Comparison of ENCODE assay signal across 8 cellular contexts in genomic region chr1:52365091-52365745, GRCh38. TPM values are rescaled to one million over a fixed set of nuclear protein-coding genes. Genes with fewer than 3 reads are reported as not detected.
DNase-seq lines count a peak whose midpoint lies in the region; ATAC-seq, FAIRE-seq and TF ChIP-seq lines count a peak whose summit lies in the region.

No MANE protein-coding gene starts in this region.

- peak overlapping the region; percentile 10 to 94 (median 83); a peak in 4 of 7 replicates for H3K27ac Mint-ChIP-seq in H9
- peak overlapping the region; percentile 99 for H3K27ac Mint-ChIP-seq in dendritic cell treated with granulocyte-macrophage colony-stimulating factor and Interleukin-4, amounts not matched to agents 40 ng/mL and 50 ng/mL, for 4 days
- H3K27ac Mint-ChIP-seq in stimulated activated naive CD8-positive, alpha-beta T cell treated with anti-CD3 and anti-CD28 coated beads, Interleukin-15, Interleukin-2, amounts not matched to agents 100 ng/mL and 50 ng/mL, for 24 hours: peak overlapping the region; percentile 91

- no peaks in the 10 kb centered on the region for H3K79me1 ChIP-seq in H9 (ENCODE audit: insufficient read depth, low read depth, low read length, poor library complexity, severe bottlenecking)

- H3K27me3 ChIP-seq in H9 (ENCODE audit: insufficient read depth, low read length) (no peaks in the 10 kb centered on the region), HepG2 (ENCODE audit: control insufficient read depth in 1 of 2, insufficient read depth in 2 of 2, low read length in 2 of 2) (no peaks in the 10 kb centered on the region; a peak in 1 of 5 replicates)

- H2BK20ac ChIP-seq in H9 (ENCODE audit: low read depth, low read length, poor library complexity, severe bottlenecking): no peak overlapping the region

- H3K4me1 ChIP-seq in H9 (ENCODE audit: insufficient read depth, low read length): no peaks in the 10 kb centered on the region
- H3K4me1 ChIP-seq in HepG2 (ENCODE audit: insufficient read depth, low read length): peaks cover 45% of the 10 kb centered on the region

- POLR2A ChIA-PET in HepG2 (lab: Yijun Ruan, JAX): interaction anchor here (1.0 to 3.0 kb wide), 5 partner anchors 13 to 285 kb away, joined by 3 to 22 read pairs (median 3); partner anchors contain the start of genes ORC1 and PRPF38A

- H2BK15ac ChIP-seq in H9 (ENCODE audit: low read depth, low read length): no peak overlapping the region

- in situ Hi-C loops in HepG2 (cut with HindIII; ENCODE audit: extremely low pct_ligation_motif_present, low pct_unique_long_range_greater_than_20kb): no loop called here

- ATAC-seq in HepG2 (peak; percentile 1; the same call in 1 of the 3 replicates), HG03196 (IDR thresholded peaks at IDR 0.05; ENCODE audit: unreplicated experiment) (no peak)

- no peak overlapping the region for H3K18ac ChIP-seq in H9 (ENCODE audit: insufficient read length, low read depth, low read length)

- H2BK12ac ChIP-seq in H9 (ENCODE audit: insufficient read length, low read depth, low read length): no peak overlapping the region

- no peak overlapping the region for H3K56ac ChIP-seq in H9 (ENCODE audit: insufficient read length, low read depth, low read length)

- H2AK5ac ChIP-seq in H9 (ENCODE audit: insufficient read length, low read length): no peak overlapping the region

- H3K9ac ChIP-seq in H9 (ENCODE audit: extremely low read depth, insufficient read length, low read length): peak overlapping the region; percentile 58
- H3K9ac ChIP-seq in HepG2 (ENCODE audit: insufficient read depth, low read depth, low read length): peak overlapping the region; percentile 99

- CTCF ChIA-PET in HepG2 (lab: Yijun Ruan, JAX; ENCODE audit: low intra/inter-chr PET ratio, low total read pairs): no interaction called here

- no peak overlapping the region for H3K4ac ChIP-seq in H9 (ENCODE audit: low read depth, low read length)

- DNase-seq in COLO668 (lab: John Stamatoyannopoulos, UW; ENCODE audit: unreplicated experiment) (peak; percentile 54), H9 (peak; percentile 51), SK-N-DZ (ENCODE audit: low spot score) (peak; percentile 17), HepG2 (ENCODE audit: low spot score) (no peak), GM20000 (ENCODE audit: low spot score) (no peak)

- H3K4me3 ChIP-seq in HepG2 (replicated peaks in 1 of 3; ENCODE audit: insufficient read depth in 1 of 3, low read depth in 2 of 3, low read length in 3 of 3): peak overlapping the region; percentile 98 to 100 (median 99)

- TF ChIP-seq RAD21 in HepG2 (CRISPR knock-in tag; IDR thresholded peaks at IDR 0.05): no peak; the same call in 1 of the 2 replicates

- H2BK5ac ChIP-seq in H9 (ENCODE audit: insufficient read length, low read length): no peak overlapping the region

- TF ChIP-seq CTCF in H9 (conservative IDR thresholded peaks at IDR 0.05): no peak
- no peak for TF ChIP-seq CTCF in HepG2 (CRISPR knock-in tag; IDR thresholded peaks at IDR 0.05)
- TF ChIP-seq CTCF in GM20000 (IDR thresholded peaks at IDR 0.05; ENCODE audit: extremely low read depth, missing control alignments): no peak

- TF ChIP-seq EP300 in HepG2 (IDR thresholded peaks at IDR 0.05; ENCODE audit: low read depth in 2 of 2, low read length in 2 of 2) (no peak), HepG2 (CRISPR knock-in tag; IDR thresholded peaks at IDR 0.05; ENCODE audit: borderline replicate concordance) (no peak)

- WGBS in H9 (ENCODE audit: extremely low coverage, insufficient read length, low lambda C conversion rate): no CpG with 5 or more reads among the region's 22 CpGs
- WGBS in HepG2 (ENCODE audit: low lambda C conversion rate): 6% methylated on average over 19 of the region's 22 CpGs

- peak overlapping the region; percentile 60 for H3K14ac ChIP-seq in H9 (ENCODE audit: insufficient read depth, low read length)

- H3K23ac ChIP-seq in H9 (ENCODE audit: insufficient read length, low read depth, low read length): no peak overlapping the region

- peaks cover 16 to 28% of the 10 kb centered on the region in 2 experiments; a peak in 4 of 5 replicates for H3K36me3 ChIP-seq in HepG2 (replicated peaks in 1 of 2; ENCODE audit: control insufficient read depth in 1 of 2, insufficient read depth in 2 of 2, low read length in 2 of 2)

- BruUV-seq in HepG2 (replicated peaks; lab: Mats Ljungman, UMichigan): TSS peak; percentile 61

- H3K36me3 Mint-ChIP-seq in H9 (ENCODE audit: insufficient read depth in 1 of 3, low read depth in 3 of 3): peaks cover 8 to 38% (median 30%) of the 10 kb centered on the region in 3 experiments
- H3K36me3 Mint-ChIP-seq in dendritic cell treated with granulocyte-macrophage colony-stimulating factor and Interleukin-4, amounts not matched to agents 40 ng/mL and 50 ng/mL, for 4 days (ENCODE audit: low read depth): peaks cover 56% of the 10 kb centered on the region
- peaks cover 19% of the 10 kb centered on the region for H3K36me3 Mint-ChIP-seq in stimulated activated naive CD8-positive, alpha-beta T cell treated with anti-CD3 and anti-CD28 coated beads, Interleukin-15, Interleukin-2, amounts not matched to agents 100 ng/mL and 50 ng/mL, for 24 hours (ENCODE audit: low read depth)

- no peak for FAIRE-seq in HepG2 (lab: Jason Lieb, UNC)

- H3K79me2 ChIP-seq in H9 (ENCODE audit: insufficient read depth, low read length) (no peaks in the 10 kb centered on the region), HepG2 (ENCODE audit: insufficient read depth, low read length) (peaks cover 14% of the 10 kb centered on the region)

- no peak overlapping the region for H4K5ac ChIP-seq in H9 (ENCODE audit: insufficient read length, low read depth, low read length)

- H3K27me3 Mint-ChIP-seq in H9 (ENCODE audit: low read depth): no peaks in the 10 kb centered on the region
- H3K27me3 Mint-ChIP-seq in dendritic cell treated with granulocyte-macrophage colony-stimulating factor and Interleukin-4, amounts not matched to agents 40 ng/mL and 50 ng/mL, for 4 days: peaks cover 19% of the 10 kb centered on the region
- H3K27me3 Mint-ChIP-seq in stimulated activated naive CD8-positive, alpha-beta T cell treated with anti-CD3 and anti-CD28 coated beads, Interleukin-15, Interleukin-2, amounts not matched to agents 100 ng/mL and 50 ng/mL, for 24 hours: no peaks in the 10 kb centered on the region

- peak overlapping the region; percentile 89 to 91 for H3K4me3 Mint-ChIP-seq in H9
- peak overlapping the region; percentile 96 for H3K4me3 Mint-ChIP-seq in dendritic cell treated with granulocyte-macrophage colony-stimulating factor and Interleukin-4, amounts not matched to agents 40 ng/mL and 50 ng/mL, for 4 days
- H3K4me3 Mint-ChIP-seq in stimulated activated naive CD8-positive, alpha-beta T cell treated with anti-CD3 and anti-CD28 coated beads, Interleukin-15, Interleukin-2, amounts not matched to agents 100 ng/mL and 50 ng/mL, for 24 hours: peak overlapping the region; percentile 92

- H3K4me2 ChIP-seq in H9 (ENCODE audit: insufficient read depth, insufficient read length, low read length): peak overlapping the region; percentile 86
- H3K4me2 ChIP-seq in HepG2 (ENCODE audit: low read depth, low read length): peak overlapping the region; percentile 99

- no peaks in the 10 kb centered on the region for H4K20me1 ChIP-seq in H9 (ENCODE audit: control insufficient read depth, insufficient read depth, insufficient read length)
- H4K20me1 ChIP-seq in HepG2 (ENCODE audit: insufficient read depth, low read length): no peaks in the 10 kb centered on the region

- H3K9me3 ChIP-seq in H9 (ENCODE audit: control insufficient read depth, low read depth, low read length): no peaks in the 10 kb centered on the region
- no peaks in the 10 kb centered on the region for H3K9me3 ChIP-seq in HepG2 (ENCODE audit: low read length)

- peaks cover 28 to 29% of the 10 kb centered on the region in 2 experiments for H3K4me1 Mint-ChIP-seq in H9
- peaks cover 31% of the 10 kb centered on the region for H3K4me1 Mint-ChIP-seq in dendritic cell treated with granulocyte-macrophage colony-stimulating factor and Interleukin-4, amounts not matched to agents 40 ng/mL and 50 ng/mL, for 4 days (ENCODE audit: low read depth)
- H3K4me1 Mint-ChIP-seq in stimulated activated naive CD8-positive, alpha-beta T cell treated with anti-CD3 and anti-CD28 coated beads, Interleukin-15, Interleukin-2, amounts not matched to agents 100 ng/mL and 50 ng/mL, for 24 hours (ENCODE audit: low read depth): peaks cover 45% of the 10 kb centered on the region

- H3K27ac ChIP-seq in H9 (ENCODE audit: insufficient read length, low read depth, low read length): no peak overlapping the region
- H3K27ac ChIP-seq in HepG2 (ENCODE audit: extremely low read length, insufficient read depth, low read length): peak overlapping the region; percentile 83

- no peak for TF ChIP-seq POLR2A in HepG2 (IDR thresholded peaks at IDR 0.05; ENCODE audit: insufficient read depth in 1 of 2, low read depth in 2 of 2, low read length in 2 of 2)

- peaks cover 5% of the 10 kb centered on the region for H3K23me2 ChIP-seq in H9 (ENCODE audit: insufficient read length, low read depth, low read length, poor library complexity, severe bottlenecking)

- no peak overlapping the region for H4K91ac ChIP-seq in H9 (ENCODE audit: insufficient read length, low read depth, low read length)

- H4K8ac ChIP-seq in H9 (replicated peaks; ENCODE audit: insufficient read length, low read depth, low read length): no peak overlapping the region

- no peak overlapping the region for H3T11ph ChIP-seq in H9 (ENCODE audit: low read length)

- H2AFZ ChIP-seq in H9 (ENCODE audit: low read length): no peak overlapping the region
- peak overlapping the region; percentile 69 for H2AFZ ChIP-seq in HepG2 (ENCODE audit: low read length)

- no peak overlapping the region for H2BK120ac ChIP-seq in H9 (ENCODE audit: low read depth, low read length, poor library complexity, severe bottlenecking)

- intact Hi-C loops in dendritic cell treated with granulocyte-macrophage colony-stimulating factor and Interleukin-4, amounts not matched to agents 40 ng/mL and 50 ng/mL, for 4 days (cut with micrococcal nuclease): loop anchor here (1.0 to 10.0 kb wide), 4 partner anchors 39 to 320 kb away; partner anchors contain the start of genes BTF3L4, ORC1, PRPF38A and TUT4
- intact Hi-C loops in HepG2 (cut with micrococcal nuclease; ENCODE audit: unreplicated experiment): no loop called here

- H3K9me3 Mint-ChIP-seq in H9: no peaks in the 10 kb centered on the region
- no peaks in the 10 kb centered on the region for H3K9me3 Mint-ChIP-seq in dendritic cell treated with granulocyte-macrophage colony-stimulating factor and Interleukin-4, amounts not matched to agents 40 ng/mL and 50 ng/mL, for 4 days
- H3K9me3 Mint-ChIP-seq in stimulated activated naive CD8-positive, alpha-beta T cell treated with anti-CD3 and anti-CD28 coated beads, Interleukin-15, Interleukin-2, amounts not matched to agents 100 ng/mL and 50 ng/mL, for 24 hours: no peaks in the 10 kb centered on the region

RNA-seq across cellular contexts. Expression of gene CC2D1B, which starts 0.8 kb away (rescaled TPM):
- 21.7 and 24.3 TPM in 2 replicates for total RNA-seq in H9 (2021)
- polyA plus RNA-seq in SK-N-DZ (2014; cell fraction: cytosol; rRNA removed): 6.4 and 8.9 TPM in 2 replicates
- polyA plus RNA-seq in SK-N-DZ (2014; cell fraction: nucleus; rRNA removed): 48.5 and 50.8 TPM in 2 replicates
- total RNA-seq in HepG2 (2016; rRNA removed; fragmentation: Illumina TruSeq; extraction: Trizol): 11.5 and 19.2 TPM in 2 replicates
- 3.3 and 5.5 TPM in 2 replicates for total RNA-seq in HepG2 (2016; cell fraction: cytosol; rRNA removed; fragmentation: Illumina TruSeq; extraction: Trizol; ENCODE audit: low read depth)
- total RNA-seq in HepG2 (2016; cell fraction: insoluble cytoplasmic fraction; rRNA removed; fragmentation: Illumina TruSeq; extraction: Trizol): 11.9 and 18.4 TPM in 2 replicates
- 5.4 and 7.6 TPM in 2 replicates for total RNA-seq in HepG2 (2016; cell fraction: membrane; rRNA removed; fragmentation: Illumina TruSeq; extraction: Trizol)
- 22.1 and 25.1 TPM in 2 replicates for total RNA-seq in HepG2 (2016; cell fraction: nucleus; rRNA removed; fragmentation: Illumina TruSeq; extraction: Trizol)
- 7.2 and 11.7 TPM in 2 replicates for polyA plus RNA-seq in HepG2 (2011; rRNA removed)
- 3.5 and 4.3 TPM in 2 replicates for polyA plus RNA-seq in HepG2 (2011; cell fraction: cytosol; rRNA removed)
- 30.6 and 35.5 TPM in 2 replicates for polyA plus RNA-seq in HepG2 (2011; cell fraction: nucleus; rRNA removed)
- polyA plus RNA-seq in HepG2 (2012): 6.5 and 7.1 TPM in 2 replicates
- 1.2 and 1.7 TPM in 2 replicates for polyA plus RNA-seq in HepG2 (2016; cell fraction: cytosol; fragmentation: Illumina TruSeq; extraction: Trizol; ENCODE audit: low read depth)
- 10.2 and 12.7 TPM in 2 replicates for polyA plus RNA-seq in HepG2 (2016; cell fraction: insoluble cytoplasmic fraction; fragmentation: Illumina TruSeq; extraction: Trizol; ENCODE audit: low read depth)
- 3.4 and 4.2 TPM in 2 replicates for polyA plus RNA-seq in HepG2 (2016; cell fraction: membrane; fragmentation: Illumina TruSeq; extraction: Trizol; ENCODE audit: low read depth)
- polyA plus RNA-seq in HepG2 (2016; cell fraction: nucleus; fragmentation: Illumina TruSeq; extraction: Trizol; ENCODE audit: insufficient read depth, low read depth): 34.4 and 38.3 TPM in 2 replicates
- polyA minus RNA-seq in HepG2 (2011; rRNA and poly(A)+ RNA removed; ENCODE audit: low replicate concordance): 12.4 and 24.4 TPM in 2 replicates
- 11.1 and 13.8 TPM in 2 replicates for polyA minus RNA-seq in HepG2 (2011; cell fraction: cytosol; rRNA and poly(A)+ RNA removed)
- polyA minus RNA-seq in HepG2 (2011; cell fraction: nucleus; rRNA and poly(A)+ RNA removed): 23.9 and 32.8 TPM in 2 replicates

RNA-seq across cellular contexts. Expression of gene ORC1, which starts 39.0 kb away (rescaled TPM):
- total RNA-seq in H9 (2021): 44.3 and 46.4 TPM in 2 replicates
- polyA plus RNA-seq in SK-N-DZ (2014; cell fraction: cytosol; rRNA removed): 24.5 and 26.8 TPM in 2 replicates
- polyA plus RNA-seq in SK-N-DZ (2014; cell fraction: nucleus; rRNA removed): 17.0 and 17.4 TPM in 2 replicates
- total RNA-seq in HepG2 (2016; rRNA removed; fragmentation: Illumina TruSeq; extraction: Trizol): 23.5 and 32.5 TPM in 2 replicates
- total RNA-seq in HepG2 (2016; cell fraction: cytosol; rRNA removed; fragmentation: Illumina TruSeq; extraction: Trizol; ENCODE audit: low read depth): 3.9 and 5.6 TPM in 2 replicates
- 23.9 and 30.9 TPM in 2 replicates for total RNA-seq in HepG2 (2016; cell fraction: insoluble cytoplasmic fraction; rRNA removed; fragmentation: Illumina TruSeq; extraction: Trizol)
- total RNA-seq in HepG2 (2016; cell fraction: membrane; rRNA removed; fragmentation: Illumina TruSeq; extraction: Trizol): 11.2 and 12.3 TPM in 2 replicates
- total RNA-seq in HepG2 (2016; cell fraction: nucleus; rRNA removed; fragmentation: Illumina TruSeq; extraction: Trizol): 15.4 and 16.0 TPM in 2 replicates
- polyA plus RNA-seq in HepG2 (2011; rRNA removed): 4.6 and 7.0 TPM in 2 replicates
- polyA plus RNA-seq in HepG2 (2011; cell fraction: cytosol; rRNA removed): 4.3 and 7.5 TPM in 2 replicates
- polyA plus RNA-seq in HepG2 (2011; cell fraction: nucleus; rRNA removed): 3.6 and 4.3 TPM in 2 replicates
- polyA plus RNA-seq in HepG2 (2012): 2.5 and 5.7 TPM in 2 replicates
- 1.8 and 2.2 TPM in 2 replicates for polyA plus RNA-seq in HepG2 (2016; cell fraction: cytosol; fragmentation: Illumina TruSeq; extraction: Trizol; ENCODE audit: low read depth)
- 21.0 and 21.7 TPM in 2 replicates for polyA plus RNA-seq in HepG2 (2016; cell fraction: insoluble cytoplasmic fraction; fragmentation: Illumina TruSeq; extraction: Trizol; ENCODE audit: low read depth)
- polyA plus RNA-seq in HepG2 (2016; cell fraction: membrane; fragmentation: Illumina TruSeq; extraction: Trizol; ENCODE audit: low read depth): 4.3 and 5.4 TPM in 2 replicates
- 13.3 and 13.8 TPM in 2 replicates for polyA plus RNA-seq in HepG2 (2016; cell fraction: nucleus; fragmentation: Illumina TruSeq; extraction: Trizol; ENCODE audit: insufficient read depth, low read depth)
- 10.5 and 58.7 TPM in 2 replicates for polyA minus RNA-seq in HepG2 (2011; rRNA and poly(A)+ RNA removed; ENCODE audit: low replicate concordance)
- polyA minus RNA-seq in HepG2 (2011; cell fraction: cytosol; rRNA and poly(A)+ RNA removed): 3.5 and 5.4 TPM in 2 replicates
- 5.2 and 6.1 TPM in 2 replicates for polyA minus RNA-seq in HepG2 (2011; cell fraction: nucleus; rRNA and poly(A)+ RNA removed)

RNA-seq across cellular contexts. Expression of gene PRPF38A, which starts 39.2 kb away (rescaled TPM):
- total RNA-seq in H9 (2021) (87.2 and 89.9 TPM in 2 replicates), HepG2 (2016; rRNA removed; fragmentation: Illumina TruSeq; extraction: Trizol) (45.5 and 60.0 TPM in 2 replicates)
- polyA plus RNA-seq in SK-N-DZ (2014; cell fraction: cytosol; rRNA removed): 12.0 and 17.6 TPM in 2 replicates
- 18.8 and 19.5 TPM in 2 replicates for polyA plus RNA-seq in SK-N-DZ (2014; cell fraction: nucleus; rRNA removed)
- 24.0 and 30.6 TPM in 2 replicates for total RNA-seq in HepG2 (2016; cell fraction: cytosol; rRNA removed; fragmentation: Illumina TruSeq; extraction: Trizol; ENCODE audit: low read depth)
- total RNA-seq in HepG2 (2016; cell fraction: insoluble cytoplasmic fraction; rRNA removed; fragmentation: Illumina TruSeq; extraction: Trizol): 47.2 and 58.7 TPM in 2 replicates
- 38.0 and 40.1 TPM in 2 replicates for total RNA-seq in HepG2 (2016; cell fraction: membrane; rRNA removed; fragmentation: Illumina TruSeq; extraction: Trizol)
- 30.0 and 32.4 TPM in 2 replicates for total RNA-seq in HepG2 (2016; cell fraction: nucleus; rRNA removed; fragmentation: Illumina TruSeq; extraction: Trizol)
- polyA plus RNA-seq in HepG2 (2011; rRNA removed): 18.3 and 19.5 TPM in 2 replicates
- polyA plus RNA-seq in HepG2 (2011; cell fraction: cytosol; rRNA removed): 11.5 and 12.6 TPM in 2 replicates
- polyA plus RNA-seq in HepG2 (2011; cell fraction: nucleus; rRNA removed): 28.2 and 31.9 TPM in 2 replicates
- polyA plus RNA-seq in HepG2 (2012): 20.5 and 34.5 TPM in 2 replicates
- 46.0 and 48.7 TPM in 2 replicates for polyA plus RNA-seq in HepG2 (2016; cell fraction: cytosol; fragmentation: Illumina TruSeq; extraction: Trizol; ENCODE audit: low read depth)
- polyA plus RNA-seq in HepG2 (2016; cell fraction: insoluble cytoplasmic fraction; fragmentation: Illumina TruSeq; extraction: Trizol; ENCODE audit: low read depth): 73.6 and 78.2 TPM in 2 replicates
- polyA plus RNA-seq in HepG2 (2016; cell fraction: membrane; fragmentation: Illumina TruSeq; extraction: Trizol; ENCODE audit: low read depth): 51.2 and 53.5 TPM in 2 replicates
- polyA plus RNA-seq in HepG2 (2016; cell fraction: nucleus; fragmentation: Illumina TruSeq; extraction: Trizol; ENCODE audit: insufficient read depth, low read depth): 53.4 and 55.7 TPM in 2 replicates
- polyA minus RNA-seq in HepG2 (2011; rRNA and poly(A)+ RNA removed; ENCODE audit: low replicate concordance): 20.8 and 52.1 TPM in 2 replicates
- 8.8 and 10.9 TPM in 2 replicates for polyA minus RNA-seq in HepG2 (2011; cell fraction: cytosol; rRNA and poly(A)+ RNA removed)
- polyA minus RNA-seq in HepG2 (2011; cell fraction: nucleus; rRNA and poly(A)+ RNA removed): 51.6 and 60.4 TPM in 2 replicates

Comparison
In these comparisons a context has a peak if more than half of its experiments do, and no peak if none do; other contexts are left out.
1. DNase-seq: peak in COLO668 (single experiment), H9 (single experiment) and SK-N-DZ (single experiment); none in HepG2 (single experiment) and GM20000 (single experiment).
2. Peak in every context shown above with its lines, with median percentiles within 50 percentile points of each other: H3K27ac Mint-ChIP-seq and H3K4me3 Mint-ChIP-seq.